Comparison of ENCODE assay signal across 2 cellular contexts in the genomic region with DNA sequence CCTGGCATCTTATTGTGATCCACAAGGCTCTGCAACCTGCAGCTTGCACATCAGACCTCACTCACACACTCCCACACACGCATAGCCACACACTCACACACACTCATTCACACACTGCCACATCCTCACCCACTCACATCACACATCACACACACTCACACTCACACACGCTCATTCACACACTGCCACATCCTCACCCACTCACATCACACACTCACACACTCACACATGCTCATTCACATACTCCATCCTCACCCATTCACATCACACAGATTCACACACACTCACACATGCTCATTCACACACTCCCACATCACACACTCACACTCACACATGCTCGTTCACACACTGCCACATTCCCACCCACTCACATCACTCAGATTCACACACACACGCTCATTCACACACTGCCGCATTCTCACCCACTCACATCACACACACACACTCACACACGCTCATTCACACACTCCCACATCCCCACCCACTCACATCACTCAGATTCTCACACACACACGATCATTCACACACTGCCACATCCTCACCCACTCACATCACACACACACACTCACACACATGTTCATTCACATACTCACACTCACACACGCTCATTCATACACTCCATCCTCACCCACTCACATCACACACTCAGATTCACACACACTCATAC.
A peak's percentile ranks its signal among the peaks of the same experiment; 100 is the strongest.
TF ChIP-seq lines count a peak whose summit lies in the region.

No MANE protein-coding gene starts in this region.

TF ChIP-seq in HEK293, 187 proteins besides CTCF, POLR2A, EP300 and RAD21 (continues in another document):
- TF ChIP-seq, protein P1, sequence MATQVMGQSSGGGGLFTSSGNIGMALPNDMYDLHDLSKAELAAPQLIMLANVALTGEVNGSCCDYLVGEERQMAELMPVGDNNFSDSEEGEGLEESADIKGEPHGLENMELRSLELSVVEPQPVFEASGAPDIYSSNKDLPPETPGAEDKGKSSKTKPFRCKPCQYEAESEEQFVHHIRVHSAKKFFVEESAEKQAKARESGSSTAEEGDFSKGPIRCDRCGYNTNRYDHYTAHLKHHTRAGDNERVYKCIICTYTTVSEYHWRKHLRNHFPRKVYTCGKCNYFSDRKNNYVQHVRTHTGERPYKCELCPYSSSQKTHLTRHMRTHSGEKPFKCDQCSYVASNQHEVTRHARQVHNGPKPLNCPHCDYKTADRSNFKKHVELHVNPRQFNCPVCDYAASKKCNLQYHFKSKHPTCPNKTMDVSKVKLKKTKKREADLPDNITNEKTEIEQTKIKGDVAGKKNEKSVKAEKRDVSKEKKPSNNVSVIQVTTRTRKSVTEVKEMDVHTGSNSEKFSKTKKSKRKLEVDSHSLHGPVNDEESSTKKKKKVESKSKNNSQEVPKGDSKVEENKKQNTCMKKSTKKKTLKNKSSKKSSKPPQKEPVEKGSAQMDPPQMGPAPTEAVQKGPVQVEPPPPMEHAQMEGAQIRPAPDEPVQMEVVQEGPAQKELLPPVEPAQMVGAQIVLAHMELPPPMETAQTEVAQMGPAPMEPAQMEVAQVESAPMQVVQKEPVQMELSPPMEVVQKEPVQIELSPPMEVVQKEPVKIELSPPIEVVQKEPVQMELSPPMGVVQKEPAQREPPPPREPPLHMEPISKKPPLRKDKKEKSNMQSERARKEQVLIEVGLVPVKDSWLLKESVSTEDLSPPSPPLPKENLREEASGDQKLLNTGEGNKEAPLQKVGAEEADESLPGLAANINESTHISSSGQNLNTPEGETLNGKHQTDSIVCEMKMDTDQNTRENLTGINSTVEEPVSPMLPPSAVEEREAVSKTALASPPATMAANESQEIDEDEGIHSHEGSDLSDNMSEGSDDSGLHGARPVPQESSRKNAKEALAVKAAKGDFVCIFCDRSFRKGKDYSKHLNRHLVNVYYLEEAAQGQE (tag by site-specific recombination; IDR thresholded peaks at IDR 0.05) = no peak
- TF ChIP-seq, protein P2, sequence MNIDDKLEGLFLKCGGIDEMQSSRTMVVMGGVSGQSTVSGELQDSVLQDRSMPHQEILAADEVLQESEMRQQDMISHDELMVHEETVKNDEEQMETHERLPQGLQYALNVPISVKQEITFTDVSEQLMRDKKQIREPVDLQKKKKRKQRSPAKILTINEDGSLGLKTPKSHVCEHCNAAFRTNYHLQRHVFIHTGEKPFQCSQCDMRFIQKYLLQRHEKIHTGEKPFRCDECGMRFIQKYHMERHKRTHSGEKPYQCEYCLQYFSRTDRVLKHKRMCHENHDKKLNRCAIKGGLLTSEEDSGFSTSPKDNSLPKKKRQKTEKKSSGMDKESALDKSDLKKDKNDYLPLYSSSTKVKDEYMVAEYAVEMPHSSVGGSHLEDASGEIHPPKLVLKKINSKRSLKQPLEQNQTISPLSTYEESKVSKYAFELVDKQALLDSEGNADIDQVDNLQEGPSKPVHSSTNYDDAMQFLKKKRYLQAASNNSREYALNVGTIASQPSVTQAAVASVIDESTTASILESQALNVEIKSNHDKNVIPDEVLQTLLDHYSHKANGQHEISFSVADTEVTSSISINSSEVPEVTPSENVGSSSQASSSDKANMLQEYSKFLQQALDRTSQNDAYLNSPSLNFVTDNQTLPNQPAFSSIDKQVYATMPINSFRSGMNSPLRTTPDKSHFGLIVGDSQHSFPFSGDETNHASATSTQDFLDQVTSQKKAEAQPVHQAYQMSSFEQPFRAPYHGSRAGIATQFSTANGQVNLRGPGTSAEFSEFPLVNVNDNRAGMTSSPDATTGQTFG (tag by site-specific recombination; IDR thresholded peaks at IDR 0.05; ENCODE audit: borderline replicate concordance) = 0 out of 2 replicates have a peak, but pooled peaks have one; percentile 28
- peak; percentile 99 for TF ChIP-seq ZFHX2 (tag by site-specific recombination; conservative IDR thresholded peaks at IDR 0.05)
- TF ChIP-seq IKZF3 (tag by site-specific recombination; IDR thresholded peaks at IDR 0.05) = no peak
- no peak for TF ChIP-seq ZNF19 (tag by site-specific recombination; IDR thresholded peaks at IDR 0.05; ENCODE audit: low read depth)
- TF ChIP-seq ZNF596 (tag by site-specific recombination; IDR thresholded peaks at IDR 0.05) = no peak
- 0 out of 2 replicates have a peak, but pooled peaks have one; percentile 63 for TF ChIP-seq ZNF175 (tag by site-specific recombination; IDR thresholded peaks at IDR 0.05)
- TF ChIP-seq, protein P3, sequence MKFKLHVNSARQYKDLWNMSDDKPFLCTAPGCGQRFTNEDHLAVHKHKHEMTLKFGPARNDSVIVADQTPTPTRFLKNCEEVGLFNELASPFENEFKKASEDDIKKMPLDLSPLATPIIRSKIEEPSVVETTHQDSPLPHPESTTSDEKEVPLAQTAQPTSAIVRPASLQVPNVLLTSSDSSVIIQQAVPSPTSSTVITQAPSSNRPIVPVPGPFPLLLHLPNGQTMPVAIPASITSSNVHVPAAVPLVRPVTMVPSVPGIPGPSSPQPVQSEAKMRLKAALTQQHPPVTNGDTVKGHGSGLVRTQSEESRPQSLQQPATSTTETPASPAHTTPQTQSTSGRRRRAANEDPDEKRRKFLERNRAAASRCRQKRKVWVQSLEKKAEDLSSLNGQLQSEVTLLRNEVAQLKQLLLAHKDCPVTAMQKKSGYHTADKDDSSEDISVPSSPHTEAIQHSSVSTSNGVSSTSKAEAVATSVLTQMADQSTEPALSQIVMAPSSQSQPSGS (tag by site-specific recombination; IDR thresholded peaks at IDR 0.05; ENCODE audit: low read depth) = no peak
- no peak for TF ChIP-seq ZNF76 (tag by site-specific recombination; IDR thresholded peaks at IDR 0.05; ENCODE audit: borderline replicate concordance, low read depth)
- TF ChIP-seq, protein P4, sequence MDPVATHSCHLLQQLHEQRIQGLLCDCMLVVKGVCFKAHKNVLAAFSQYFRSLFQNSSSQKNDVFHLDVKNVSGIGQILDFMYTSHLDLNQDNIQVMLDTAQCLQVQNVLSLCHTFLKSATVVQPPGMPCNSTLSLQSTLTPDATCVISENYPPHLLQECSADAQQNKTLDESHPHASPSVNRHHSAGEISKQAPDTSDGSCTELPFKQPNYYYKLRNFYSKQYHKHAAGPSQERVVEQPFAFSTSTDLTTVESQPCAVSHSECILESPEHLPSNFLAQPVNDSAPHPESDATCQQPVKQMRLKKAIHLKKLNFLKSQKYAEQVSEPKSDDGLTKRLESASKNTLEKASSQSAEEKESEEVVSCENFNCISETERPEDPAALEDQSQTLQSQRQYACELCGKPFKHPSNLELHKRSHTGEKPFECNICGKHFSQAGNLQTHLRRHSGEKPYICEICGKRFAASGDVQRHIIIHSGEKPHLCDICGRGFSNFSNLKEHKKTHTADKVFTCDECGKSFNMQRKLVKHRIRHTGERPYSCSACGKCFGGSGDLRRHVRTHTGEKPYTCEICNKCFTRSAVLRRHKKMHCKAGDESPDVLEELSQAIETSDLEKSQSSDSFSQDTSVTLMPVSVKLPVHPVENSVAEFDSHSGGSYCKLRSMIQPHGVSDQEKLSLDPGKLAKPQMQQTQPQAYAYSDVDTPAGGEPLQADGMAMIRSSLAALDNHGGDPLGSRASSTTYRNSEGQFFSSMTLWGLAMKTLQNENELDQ (tag by site-specific recombination; IDR thresholded peaks at IDR 0.05; ENCODE audit: low read depth) = no peak
- TF ChIP-seq, protein P5, sequence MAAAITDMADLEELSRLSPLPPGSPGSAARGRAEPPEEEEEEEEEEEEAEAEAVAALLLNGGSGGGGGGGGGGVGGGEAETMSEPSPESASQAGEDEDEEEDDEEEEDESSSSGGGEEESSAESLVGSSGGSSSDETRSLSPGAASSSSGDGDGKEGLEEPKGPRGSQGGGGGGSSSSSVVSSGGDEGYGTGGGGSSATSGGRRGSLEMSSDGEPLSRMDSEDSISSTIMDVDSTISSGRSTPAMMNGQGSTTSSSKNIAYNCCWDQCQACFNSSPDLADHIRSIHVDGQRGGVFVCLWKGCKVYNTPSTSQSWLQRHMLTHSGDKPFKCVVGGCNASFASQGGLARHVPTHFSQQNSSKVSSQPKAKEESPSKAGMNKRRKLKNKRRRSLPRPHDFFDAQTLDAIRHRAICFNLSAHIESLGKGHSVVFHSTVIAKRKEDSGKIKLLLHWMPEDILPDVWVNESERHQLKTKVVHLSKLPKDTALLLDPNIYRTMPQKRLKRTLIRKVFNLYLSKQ (tag by site-specific recombination; IDR thresholded peaks at IDR 0.05; ENCODE audit: borderline replicate concordance) = no peak

TF ChIP-seq in H1, 55 proteins besides CTCF, POLR2A, EP300 and RAD21:
- TF ChIP-seq, protein P6, sequence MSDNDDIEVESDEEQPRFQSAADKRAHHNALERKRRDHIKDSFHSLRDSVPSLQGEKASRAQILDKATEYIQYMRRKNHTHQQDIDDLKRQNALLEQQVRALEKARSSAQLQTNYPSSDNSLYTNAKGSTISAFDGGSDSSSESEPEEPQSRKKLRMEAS (IDR thresholded peaks at IDR 0.05) = no peak
- TF ChIP-seq SP4 (IDR thresholded peaks at IDR 0.05; ENCODE audit: low read length) (no peak), BCL11A (IDR thresholded peaks at IDR 0.05; ENCODE audit: low read depth in 2 of 2, low read length in 2 of 2) (no peak), RBBP5 (IDR thresholded peaks at IDR 0.05; ENCODE audit: borderline replicate concordance, low read depth, low read length) (no peak), RXRA (IDR thresholded peaks at IDR 0.05; ENCODE audit: insufficient read depth, low read depth, low read length) (no peak)
- TF ChIP-seq, protein P3 (IDR thresholded peaks at IDR 0.05; ENCODE audit: low read length) = no peak
TF ChIP-seq in H1: peak in this region for 0.
